In genomic region chr13:90039516-90039915, GRCh38 we compare ENCODE assay signal across 22 cellular contexts.
"Had no signal": no experiment of that assay in that cellular context is flagged by ENCODE, and none has a peak within 500 bp of the region (broad histone marks: within the 10 kb centered on the region; RNA-seq: fewer than 3 reads in every experiment).

No MANE protein-coding gene starts in this region.

- ATAC-seq: gastrocnemius medialis, heart right ventricle, left cardiac atrium, left lung, left ventricle myocardium superior, lower lobe of right lung, mucosa of descending colon had no signal

- H3K4me3 ChIP-seq: coronary artery, dorsolateral prefrontal cortex, esophagus muscularis mucosa, gastrocnemius medialis, heart right ventricle, left lung, lower lobe of right lung, mucosa of descending colon had no signal

- H3K36me3 ChIP-seq: esophagus muscularis mucosa, gastrocnemius medialis, heart right ventricle, left lung, lower lobe of right lung had no signal

- H3K4me1 ChIP-seq: esophagus muscularis mucosa, gastrocnemius medialis, heart right ventricle, left lung, lower lobe of right lung had no signal

- FAIRE-seq: endothelial cell of umbilical vein, islet of Langerhans, keratinocyte had no signal

- H3K27ac ChIP-seq: coronary artery, dorsolateral prefrontal cortex, esophagus muscularis mucosa, gastrocnemius medialis, heart right ventricle, left lung, lower lobe of right lung had no signal

- H3K27me3 ChIP-seq: dorsolateral prefrontal cortex, esophagus muscularis mucosa, gastrocnemius medialis, heart right ventricle, left lung had no signal

- H3K9me3 ChIP-seq: esophagus muscularis mucosa, gastrocnemius medialis, lower lobe of right lung, mucosa of descending colon had no signal

- DNase-seq: dermis blood vessel endothelial cell; dorsolateral prefrontal cortex; effector CD4-positive, alpha-beta T cell; effector memory CD4-positive, alpha-beta T cell; foreskin melanocyte; gastrocnemius medialis; glutamatergic neuron; head of caudate nucleus; heart right ventricle; hippocampal formation; left cardiac atrium; left lung; left ventricle myocardium superior; lower lobe of right lung; mesenchymal stem cell; mucosa of descending colon; naive B cell had no signal
